In genomic region chr18:11955299-11956029, GRCh38 we compare ENCODE assay signal across 8 cellular contexts. TPM values are rescaled to one million over a fixed set of nuclear protein-coding genes. Genes with fewer than 3 reads are reported as not detected.
DNase-seq lines count a peak whose midpoint lies in the region; FAIRE-seq lines count a peak whose summit lies in the region.

No MANE protein-coding gene starts in this region.

- DNase-seq in GDM1 (lab: John Stamatoyannopoulos, UW) (peak; percentile 47), RCC 7860 (ENCODE audit: low spot score) (peak; percentile 38), fibroblast of peridontal ligament (ENCODE audit: extremely low read depth) (peak; percentile 73), pulmonary artery endothelial cell (ENCODE audit: low read depth, low spot score) (peak; percentile 55), DMS114 treated with DMSO at 0.1 percent for 48 hours (lab: John Stamatoyannopoulos, UW; ENCODE audit: unreplicated experiment) (no peak), SW 1271 (lab: John Stamatoyannopoulos, UW) (no peak), NCI-H82 (lab: John Stamatoyannopoulos, UW) (no peak)
- no peak for DNase-seq in stimulated activated CD4-positive, alpha-beta T cell treated with anti-CD3 and anti-CD28 coated beads, Interleukin-4, amount 100 ng/mL, for 4 hours

- FAIRE-seq in RCC 7860 (lab: Jason Lieb, UNC): peak; percentile 77

RNA-seq across cellular contexts. Expression of gene IMPA2, which starts 25.8 kb away (rescaled TPM):
- total RNA-seq in pulmonary artery endothelial cell: 6.7 and 10.2 TPM in 2 replicates

RNA-seq across cellular contexts. Expression of gene MPPE1, which starts 47.3 kb away (rescaled TPM):
- total RNA-seq in pulmonary artery endothelial cell: 14.1 and 14.8 TPM in 2 replicates

Comparison
In these comparisons a context has a peak if more than half of its experiments do, and no peak if none do; other contexts are left out.
1. DNase-seq: peak in GDM1 (single experiment), RCC 7860 (single experiment), fibroblast of peridontal ligament (single experiment) and pulmonary artery endothelial cell (single experiment); none in DMS114 treated with DMSO at 0.1 percent for 48 hours (single experiment), stimulated activated CD4-positive, alpha-beta T cell treated with anti-CD3 and anti-CD28 coated beads, Interleukin-4, amount 100 ng/mL, for 4 hours (0 of 2), SW 1271 (0 of 2) and NCI-H82 (single experiment).